In genomic region chr2:9702604-9703084, GRCh38 we compare ENCODE assay signal across 1 cellular context.
A peak's percentile ranks its signal among the peaks of the same experiment; 100 is the strongest.
TF ChIP-seq lines count a peak whose summit lies in the region.

No MANE protein-coding gene starts in this region.

TF ChIP-seq in HepG2, 621 proteins besides CTCF, POLR2A, EP300 and RAD21 (continued from another document):
- TF ChIP-seq ARID4A (CRISPR knock-in tag; IDR thresholded peaks at IDR 0.05; ENCODE audit: borderline replicate concordance), result no peak
- no peak for TF ChIP-seq FOXA1 (IDR thresholded peaks at IDR 0.05)
- TF ChIP-seq FOXA1 (CRISPR knock-in tag; IDR thresholded peaks at IDR 0.05), result no peak
- TF ChIP-seq JUND (CRISPR knock-in tag; IDR thresholded peaks at IDR 0.05), result no peak
- peak; percentile 75 for TF ChIP-seq ZMYM3 (CRISPR knock-in tag; IDR thresholded peaks at IDR 0.05)
